ENCODE assay signal across 34 cellular contexts in genomic region chr6:117137711-117138110, GRCh38.
"Had no signal": no experiment of that assay in that cellular context is flagged by ENCODE, and none has a peak within 500 bp of the region (broad histone marks: within the 10 kb centered on the region; RNA-seq: fewer than 3 reads in every experiment).

No MANE protein-coding gene starts in this region.

- H3K4me3 Mint-ChIP-seq: activated CD4-positive, alpha-beta memory T cell treated with anti-CD3 and anti-CD28 coated beads, Interleukin-2, amount 10 ng/mL, durations not matched to agents 7 days and 5 days; activated CD8-positive, alpha-beta memory T cell treated with anti-CD3 and anti-CD28 coated beads, Interleukin-2, amount 10 ng/mL, durations not matched to agents 7 days and 5 days; activated naive CD4-positive, alpha-beta T cell treated with anti-CD3 and anti-CD28 coated beads, Interleukin-2, amount 10 ng/mL, durations not matched to agents 7 days and 5 days; activated naive CD8-positive, alpha-beta T cell treated with anti-CD3 and anti-CD28 coated beads for 36 hours had no signal

- H3K4me3 ChIP-seq: K562, Peyer's patch had no signal

- H3K27me3 Mint-ChIP-seq: activated CD4-positive, alpha-beta memory T cell treated with anti-CD3 and anti-CD28 coated beads, Interleukin-2, amount 10 ng/mL, durations not matched to agents 7 days and 5 days; activated CD8-positive, alpha-beta memory T cell treated with anti-CD3 and anti-CD28 coated beads, Interleukin-2, amount 10 ng/mL, durations not matched to agents 7 days and 5 days; activated naive CD4-positive, alpha-beta T cell treated with anti-CD3 and anti-CD28 coated beads, Interleukin-2, amount 10 ng/mL, durations not matched to agents 7 days and 5 days; activated naive CD8-positive, alpha-beta T cell treated with anti-CD3 and anti-CD28 coated beads for 36 hours had no signal

- H3K27ac Mint-ChIP-seq: activated CD4-positive, alpha-beta memory T cell treated with anti-CD3 and anti-CD28 coated beads, Interleukin-2, amount 10 ng/mL, durations not matched to agents 7 days and 5 days; activated CD8-positive, alpha-beta memory T cell treated with anti-CD3 and anti-CD28 coated beads, Interleukin-2, amount 10 ng/mL, durations not matched to agents 7 days and 5 days; activated naive CD4-positive, alpha-beta T cell treated with anti-CD3 and anti-CD28 coated beads, Interleukin-2, amount 10 ng/mL, durations not matched to agents 7 days and 5 days; activated naive CD8-positive, alpha-beta T cell treated with anti-CD3 and anti-CD28 coated beads for 36 hours had no signal

- H3K27me3 ChIP-seq: brain microvascular endothelial cell, Peyer's patch had no signal

- H3K4me1 Mint-ChIP-seq: activated CD4-positive, alpha-beta memory T cell treated with anti-CD3 and anti-CD28 coated beads, Interleukin-2, amount 10 ng/mL, durations not matched to agents 7 days and 5 days; activated CD8-positive, alpha-beta memory T cell treated with anti-CD3 and anti-CD28 coated beads, Interleukin-2, amount 10 ng/mL, durations not matched to agents 7 days and 5 days; activated naive CD4-positive, alpha-beta T cell treated with anti-CD3 and anti-CD28 coated beads, Interleukin-2, amount 10 ng/mL, durations not matched to agents 7 days and 5 days; activated naive CD8-positive, alpha-beta T cell treated with anti-CD3 and anti-CD28 coated beads for 36 hours had no signal

- DNase-seq: activated CD4-positive, alpha-beta memory T cell treated with anti-CD3 and anti-CD28 coated beads, Interleukin-2, amount 10 ng/mL, durations not matched to agents 7 days and 5 days; activated CD4-positive, alpha-beta T cell treated with anti-CD3 and anti-CD28 coated beads for 1 hour; activated CD4-positive, alpha-beta T cell treated with anti-CD3 and anti-CD28 coated beads for 48 hours; activated CD4-positive, CD25-positive, alpha-beta regulatory T cell; activated CD8-positive, alpha-beta memory T cell treated with anti-CD3 and anti-CD28 coated beads for 24 hours; activated CD8-positive, alpha-beta memory T cell treated with anti-CD3 and anti-CD28 coated beads, Interleukin-2, amount 10 ng/mL, durations not matched to agents 7 days and 5 days; activated CD8-positive, alpha-beta memory T cell treated with anti-CD3 and anti-CD28 coated beads, Interleukin-2, amount 50 U/mL, for 48 hours; activated effector memory CD4-positive, alpha-beta T cell treated with Interleukin-2 at 50 U/mL for 16 hours; activated naive CD4-positive, alpha-beta T cell treated with anti-CD3 and anti-CD28 coated beads, Interleukin-2, amount 10 ng/mL, durations not matched to agents 7 days and 5 days; activated naive CD8-positive, alpha-beta T cell treated with anti-CD3 and anti-CD28 coated beads for 36 hours; activated T-cell treated with anti-CD3 and anti-CD28 coated beads, Interleukin-2, amount 50 U/mL, for 48 hours; amniotic stem cell; aorta; brain microvascular endothelial cell; IMR-90; NCI-H1092 treated with DMSO at 0.1 percent for 48 hours; NCI-H146; NCI-H187; NCI-H2029 treated with DMSO at 0.1 percent for 48 hours; NCI-H2107; NCI-H2171; NCI-H510A; NCI-H526; NCI-H748 treated with DMSO at 0.1 percent for 48 hours; NK-92 treated with Interleukin-12 subunit alpha and Interleukin-12 subunit beta, amount 100 ng/mL, for 24 hours; PC-3; Peyer's patch; RPMI8226; SW 1271; T-helper 1 cell; T-helper 2 cell; T-helper 9 cell had no signal

- H3K9me3 Mint-ChIP-seq: activated CD4-positive, alpha-beta memory T cell treated with anti-CD3 and anti-CD28 coated beads, Interleukin-2, amount 10 ng/mL, durations not matched to agents 7 days and 5 days; activated naive CD4-positive, alpha-beta T cell treated with anti-CD3 and anti-CD28 coated beads, Interleukin-2, amount 10 ng/mL, durations not matched to agents 7 days and 5 days; activated naive CD8-positive, alpha-beta T cell treated with anti-CD3 and anti-CD28 coated beads for 36 hours had no signal

- H3K36me3 Mint-ChIP-seq: activated CD8-positive, alpha-beta memory T cell treated with anti-CD3 and anti-CD28 coated beads, Interleukin-2, amount 10 ng/mL, durations not matched to agents 7 days and 5 days; activated naive CD4-positive, alpha-beta T cell treated with anti-CD3 and anti-CD28 coated beads, Interleukin-2, amount 10 ng/mL, durations not matched to agents 7 days and 5 days; activated naive CD8-positive, alpha-beta T cell treated with anti-CD3 and anti-CD28 coated beads for 36 hours had no signal

- H3K36me3 ChIP-seq: brain microvascular endothelial cell, Peyer's patch had no signal

- H3K9me3 ChIP-seq: Peyer's patch had no signal

- H3K27ac ChIP-seq: brain microvascular endothelial cell, Peyer's patch, VCaP had no signal

- ATAC-seq: activated CD8-positive, alpha-beta memory T cell treated with anti-CD3 and anti-CD28 coated beads, Interleukin-2, amount 10 ng/mL, durations not matched to agents 7 days and 5 days; K562; PC-3 had no signal

- H3K4me1 ChIP-seq: Peyer's patch had no signal
